In genomic region chr16:25390761-25391160, GRCh38 we compare ENCODE assay signal across 18 cellular contexts.
DNase-seq lines count a peak whose midpoint lies in the region; ATAC-seq and TF ChIP-seq lines count a peak whose summit lies in the region.
"Had no signal": no experiment of that assay in that cellular context is flagged by ENCODE, and none has a peak within 500 bp of the region (broad histone marks: within the 10 kb centered on the region; RNA-seq: fewer than 3 reads in every experiment).

No MANE protein-coding gene starts in this region.

- no peaks in the 10 kb centered on the region for H3K27me3 ChIP-seq in MG63
- H3K27me3 ChIP-seq in foreskin keratinocyte = no peaks in the 10 kb centered on the region
- no peaks in the 10 kb centered on the region for H3K27me3 ChIP-seq in tibial nerve

- no peak for TF ChIP-seq POLR2A in tibial nerve (IDR thresholded peaks at IDR 0.05)

- H3K27ac ChIP-seq in foreskin keratinocyte (no peak overlapping the region), tibial nerve (no peak overlapping the region)
- H3K27ac ChIP-seq: HL-60 had no signal

- H3K9me3 ChIP-seq in MG63 (no peaks in the 10 kb centered on the region), tibial nerve (peaks cover 0 to 32% (median 0%) of the 10 kb centered on the region in 4 donors)

- CTCF ChIA-PET in activated CD8-positive, alpha-beta T cell treated with anti-CD3 and anti-CD28 coated beads for 36 hours (lab: Charles Lee) = no interaction called here
- CTCF ChIA-PET in activated CD8-positive, alpha-beta T cell treated with anti-CD3 and anti-CD28 coated beads, Interleukin-2, amount 10 ng/mL, durations not matched to agents 7 days and 5 days (lab: Charles Lee) = no interaction called here

- H3K36me3 Mint-ChIP-seq in activated CD8-positive, alpha-beta T cell treated with anti-CD3 and anti-CD28 coated beads for 36 hours (ENCODE audit: low read depth) = no peaks in the 10 kb centered on the region
- no peaks in the 10 kb centered on the region for H3K36me3 Mint-ChIP-seq in activated CD8-positive, alpha-beta T cell treated with anti-CD3 and anti-CD28 coated beads, Interleukin-2, amount 10 ng/mL, durations not matched to agents 7 days and 5 days (ENCODE audit: low read depth)

- H3K4me1 Mint-ChIP-seq in activated CD8-positive, alpha-beta T cell treated with anti-CD3 and anti-CD28 coated beads for 36 hours (ENCODE audit: low read depth) = no peaks in the 10 kb centered on the region
- H3K4me1 Mint-ChIP-seq in activated CD8-positive, alpha-beta T cell treated with anti-CD3 and anti-CD28 coated beads, Interleukin-2, amount 10 ng/mL, durations not matched to agents 7 days and 5 days (ENCODE audit: low read depth) = no peaks in the 10 kb centered on the region
- H3K4me1 Mint-ChIP-seq: B cell, GM23338 had no signal

- no peak for TF ChIP-seq EP300 in tibial nerve (IDR thresholded peaks at IDR 0.05)

- H3K27me3 Mint-ChIP-seq in activated CD8-positive, alpha-beta T cell treated with anti-CD3 and anti-CD28 coated beads for 36 hours = peaks cover 8% of the 10 kb centered on the region
- peaks cover 4% of the 10 kb centered on the region for H3K27me3 Mint-ChIP-seq in activated CD8-positive, alpha-beta T cell treated with anti-CD3 and anti-CD28 coated beads, Interleukin-2, amount 10 ng/mL, durations not matched to agents 7 days and 5 days (ENCODE audit: low read depth)

- POLR2A ChIA-PET in activated CD8-positive, alpha-beta T cell treated with anti-CD3 and anti-CD28 coated beads for 36 hours (lab: Charles Lee) = no interaction called here
- POLR2A ChIA-PET in activated CD8-positive, alpha-beta T cell treated with anti-CD3 and anti-CD28 coated beads, Interleukin-2, amount 10 ng/mL, durations not matched to agents 7 days and 5 days (lab: Charles Lee) = no interaction called here

- no peak for TF ChIP-seq CTCF in activated CD8-positive, alpha-beta T cell treated with anti-CD3 and anti-CD28 coated beads for 36 hours (IDR thresholded peaks at IDR 0.05)
- no peak for TF ChIP-seq CTCF in GM12865 (IDR thresholded peaks at IDR 0.05; ENCODE audit: insufficient read depth, low read depth, low read length, missing control alignments)
- no peak for TF ChIP-seq CTCF in foreskin keratinocyte (conservative IDR thresholded peaks at IDR 0.05)
- TF ChIP-seq CTCF in tibial nerve (IDR thresholded peaks at IDR 0.05) = no peak

- ATAC-seq in activated CD8-positive, alpha-beta T cell treated with anti-CD3 and anti-CD28 coated beads for 36 hours = no peak
- no peak for ATAC-seq in activated CD8-positive, alpha-beta T cell treated with anti-CD3 and anti-CD28 coated beads, Interleukin-2, amount 10 ng/mL, durations not matched to agents 7 days and 5 days
- no peak for ATAC-seq in foreskin keratinocyte
- ATAC-seq: GM23338 had no signal

- H3K36me3 ChIP-seq in MG63 (no peaks in the 10 kb centered on the region), tibial nerve (no peaks in the 10 kb centered on the region)

- H3K4me1 ChIP-seq in foreskin keratinocyte (no peaks in the 10 kb centered on the region), tibial nerve (no peaks in the 10 kb centered on the region)

- intact Hi-C loops in activated CD8-positive, alpha-beta T cell treated with anti-CD3 and anti-CD28 coated beads for 36 hours (cut with micrococcal nuclease) = no loop called here

- no peak overlapping the region for H3K4me3 Mint-ChIP-seq in activated CD8-positive, alpha-beta T cell treated with anti-CD3 and anti-CD28 coated beads for 36 hours
- H3K4me3 Mint-ChIP-seq in activated CD8-positive, alpha-beta T cell treated with anti-CD3 and anti-CD28 coated beads, Interleukin-2, amount 10 ng/mL, durations not matched to agents 7 days and 5 days = no peak overlapping the region
- H3K4me3 Mint-ChIP-seq: B cell; CD4-positive, alpha-beta T cell; GM23338 had no signal

- peak; percentile 2 for DNase-seq in activated CD8-positive, alpha-beta T cell treated with anti-CD3 and anti-CD28 coated beads for 36 hours
- no peak for DNase-seq in activated CD8-positive, alpha-beta T cell treated with anti-CD3 and anti-CD28 coated beads, Interleukin-2, amount 10 ng/mL, durations not matched to agents 7 days and 5 days
- peak; percentile 38 for DNase-seq in GM12865 (ENCODE audit: low read depth)
- DNase-seq in MG63 = peak; percentile 38
- peak; percentile 0 to 9 for DNase-seq in foreskin keratinocyte
- no peak for DNase-seq in tibial nerve (ENCODE audit: low spot score in 2 of 2)
- no peak for DNase-seq in ureter (ENCODE audit: low spot score)
- DNase-seq: ACHN; C1 segment of cervical spinal cord; Calu3; CD4-positive, alpha-beta T cell; DMS 273 treated with DMSO at 0.1 percent for 48 hours; DMS79; H7; IMR-90 had no signal

- H3K4me3 ChIP-seq in GM12865 (ENCODE audit: low read depth, low read length) (no peak overlapping the region), MG63 (no peak overlapping the region), tibial nerve (no peak overlapping the region)
- H3K4me3 ChIP-seq: GM23338 had no signal

- peaks cover 5% of the 10 kb centered on the region for H3K9me3 Mint-ChIP-seq in activated CD8-positive, alpha-beta T cell treated with anti-CD3 and anti-CD28 coated beads for 36 hours
- no peaks in the 10 kb centered on the region for H3K9me3 Mint-ChIP-seq in activated CD8-positive, alpha-beta T cell treated with anti-CD3 and anti-CD28 coated beads, Interleukin-2, amount 10 ng/mL, durations not matched to agents 7 days and 5 days (ENCODE audit: insufficient read depth)

- no peak overlapping the region for H3K27ac Mint-ChIP-seq in activated CD8-positive, alpha-beta T cell treated with anti-CD3 and anti-CD28 coated beads for 36 hours
- H3K27ac Mint-ChIP-seq in activated CD8-positive, alpha-beta T cell treated with anti-CD3 and anti-CD28 coated beads, Interleukin-2, amount 10 ng/mL, durations not matched to agents 7 days and 5 days = no peak overlapping the region
- H3K27ac Mint-ChIP-seq: B cell; CD4-positive, alpha-beta T cell; GM23338 had no signal

Comparison
In these comparisons a context has a peak if more than half of its experiments do, and no peak if none do; other contexts are left out.
1. DNase-seq: peak in activated CD8-positive, alpha-beta T cell treated with anti-CD3 and anti-CD28 coated beads for 36 hours (single experiment), GM12865 (single experiment), MG63 (single experiment) and foreskin keratinocyte (2 of 2); none in activated CD8-positive, alpha-beta T cell treated with anti-CD3 and anti-CD28 coated beads, Interleukin-2, amount 10 ng/mL, durations not matched to agents 7 days and 5 days (single experiment), tibial nerve (0 of 2) and ureter (single experiment).